Comparison of ENCODE assay signal across 18 cellular contexts in genomic region chr18:3313685-3314084, GRCh38. TPM values are rescaled to one million over a fixed set of nuclear protein-coding genes. Genes with fewer than 3 reads are reported as not detected.
DNase-seq lines count a peak whose midpoint lies in the region; ATAC-seq, FAIRE-seq and TF ChIP-seq lines count a peak whose summit lies in the region.
"Had no signal": no experiment of that assay in that cellular context is flagged by ENCODE, and none has a peak within 500 bp of the region (broad histone marks: within the 10 kb centered on the region; RNA-seq: fewer than 3 reads in every experiment).

No MANE protein-coding gene starts in this region.

- H3K27ac Mint-ChIP-seq in H9 (no peak overlapping the region), T-cell (no peak overlapping the region)
- no peak overlapping the region for H3K27ac Mint-ChIP-seq in CD8-positive, alpha-beta memory T cell
- H3K27ac Mint-ChIP-seq: B cell; CD4-positive, alpha-beta T cell had no signal

- H2BK120ac ChIP-seq in H9 (ENCODE audit: low read depth, low read length, poor library complexity, severe bottlenecking): no peak overlapping the region

- POLR2A ChIA-PET in A549 (lab: Yijun Ruan, JAX) (no interaction called here), HepG2 (lab: Yijun Ruan, JAX) (interaction anchor here (2.3 kb wide), 1 partner anchor 16 kb away, joined by 5 read pairs; no protein-coding TSS in a partner anchor), T-cell (lab: Charles Lee) (no interaction called here)
- POLR2A ChIA-PET in CD8-positive, alpha-beta memory T cell (lab: Charles Lee): no interaction called here

- H4K20me1 ChIP-seq in H9 (ENCODE audit: control insufficient read depth, insufficient read depth, insufficient read length) (no peaks in the 10 kb centered on the region), HepG2 (ENCODE audit: insufficient read depth, low read length) (no peaks in the 10 kb centered on the region)

- H3K9ac ChIP-seq in H9 (ENCODE audit: extremely low read depth, insufficient read length, low read length) (no peak overlapping the region), HepG2 (ENCODE audit: insufficient read depth, low read depth, low read length) (no peak overlapping the region)

- 0 out of 6 replicates have a peak overlapping the region, but pooled peaks of 1 of the 2 experiments have one; percentile 43 for H3K27ac ChIP-seq in A549
- H3K27ac ChIP-seq in H9 (ENCODE audit: insufficient read length, low read depth, low read length): no peak overlapping the region
- H3K27ac ChIP-seq in HepG2 (ENCODE audit: extremely low read length, insufficient read depth, low read length): no peak overlapping the region
- H3K27ac ChIP-seq in CD8-positive, alpha-beta memory T cell (ENCODE audit: low read depth, low read length): no peak overlapping the region

- H3K56ac ChIP-seq in H9 (ENCODE audit: insufficient read length, low read depth, low read length): no peak overlapping the region

- peaks cover 9% of the 10 kb centered on the region; the same call in 1 of the 3 replicates for H3K4me1 ChIP-seq in A549
- H3K4me1 ChIP-seq in H9 (ENCODE audit: insufficient read depth, low read length): peaks cover 4% of the 10 kb centered on the region; the same call in 1 of the 2 replicates
- H3K4me1 ChIP-seq in HepG2 (ENCODE audit: insufficient read depth, low read length): 0 out of 2 replicates have a peak, but pooled peaks cover 8% of the 10 kb centered on the region
- H3K4me1 ChIP-seq in neuron (ENCODE audit: insufficient read depth, low read length): peaks cover 4% of the 10 kb centered on the region
- H3K4me1 ChIP-seq in CD8-positive, alpha-beta memory T cell (ENCODE audit: insufficient read depth, low read length): no peaks in the 10 kb centered on the region

- no peak overlapping the region for H3K18ac ChIP-seq in H9 (ENCODE audit: insufficient read length, low read depth, low read length)

- TF ChIP-seq EP300 in A549 (IDR thresholded peaks at IDR 0.05) (no peak), HepG2 (IDR thresholded peaks at IDR 0.05; ENCODE audit: low read depth in 2 of 2, low read length in 2 of 2) (no peak), HepG2 (CRISPR knock-in tag; IDR thresholded peaks at IDR 0.05; ENCODE audit: borderline replicate concordance) (no peak)

- CTCF ChIA-PET in A549 (lab: Yijun Ruan, JAX): interaction anchor here (1.1 kb wide), 1 partner anchor 9 kb away, joined by 3 read pairs; no protein-coding TSS in a partner anchor
- CTCF ChIA-PET in HepG2 (lab: Yijun Ruan, JAX; ENCODE audit: low intra/inter-chr PET ratio, low total read pairs): no interaction called here
- CTCF ChIA-PET in CD8-positive, alpha-beta memory T cell (lab: Charles Lee): interaction anchor here (1.5 kb wide), 1 partner anchor 141 kb away, joined by 6 read pairs; no protein-coding TSS in a partner anchor
- CTCF ChIA-PET in T-cell (lab: Charles Lee): interaction anchor here in 1 of 2 donors (1.0 to 1.4 kb wide), 2 partner anchors 9 to 15 kb away, joined by 3 to 9 read pairs; no protein-coding TSS in a partner anchor

- H3K9me3 Mint-ChIP-seq in H9 (peaks cover 20 to 21% of the 10 kb centered on the region in 2 experiments), T-cell (peaks cover 0 to 3% (median 0%) of the 10 kb centered on the region in 3 donors)
- H3K9me3 Mint-ChIP-seq in CD8-positive, alpha-beta memory T cell: no peaks in the 10 kb centered on the region
- H3K9me3 Mint-ChIP-seq: CD4-positive, alpha-beta T cell had no signal

- H2BK5ac ChIP-seq in H9 (ENCODE audit: insufficient read length, low read length): no peak overlapping the region

- H3K9me3 ChIP-seq in A549: no peaks in the 10 kb centered on the region
- peaks cover 5% of the 10 kb centered on the region for H3K9me3 ChIP-seq in H9 (ENCODE audit: control insufficient read depth, low read depth, low read length)
- H3K9me3 ChIP-seq in HepG2 (ENCODE audit: low read length): no peaks in the 10 kb centered on the region
- no peaks in the 10 kb centered on the region for H3K9me3 ChIP-seq in neuron (ENCODE audit: low read length)
- H3K9me3 ChIP-seq in CD8-positive, alpha-beta memory T cell (ENCODE audit: low read length): no peaks in the 10 kb centered on the region

- in situ Hi-C loops in HepG2 (cut with HindIII; ENCODE audit: extremely low pct_ligation_motif_present, low pct_unique_long_range_greater_than_20kb): no loop called here

- no peak for TF ChIP-seq CTCF in A549 (IDR thresholded peaks at IDR 0.05)
- TF ChIP-seq CTCF in H9 (conservative IDR thresholded peaks at IDR 0.05): no peak
- TF ChIP-seq CTCF in HepG2 (CRISPR knock-in tag; IDR thresholded peaks at IDR 0.05): no peak

- H3K79me2 ChIP-seq in H9 (ENCODE audit: insufficient read depth, low read length) (no peaks in the 10 kb centered on the region), HepG2 (ENCODE audit: insufficient read depth, low read length) (no peaks in the 10 kb centered on the region)

- H2BK15ac ChIP-seq in H9 (ENCODE audit: low read depth, low read length): no peak overlapping the region

- H3K4me3 Mint-ChIP-seq in H9 (no peak overlapping the region), T-cell (no peak overlapping the region)
- H3K4me3 Mint-ChIP-seq in CD8-positive, alpha-beta memory T cell: no peak overlapping the region
- H3K4me3 Mint-ChIP-seq: B cell; CD4-positive, alpha-beta T cell had no signal

- H3K4me3 ChIP-seq in A549: no peak overlapping the region
- H3K4me3 ChIP-seq in HepG2 (replicated peaks in 1 of 3; ENCODE audit: insufficient read depth in 1 of 3, low read depth in 2 of 3, low read length in 3 of 3): no peak overlapping the region
- H3K4me3 ChIP-seq in neuron (ENCODE audit: low read length): no peak overlapping the region
- no peak overlapping the region for H3K4me3 ChIP-seq in CD8-positive, alpha-beta memory T cell (ENCODE audit: low read length)
- H3K4me3 ChIP-seq: GM12878 had no signal

- H3K27me3 ChIP-seq in H9 (ENCODE audit: insufficient read depth, low read length) (no peaks in the 10 kb centered on the region), HepG2 (ENCODE audit: control insufficient read depth in 1 of 2, insufficient read depth in 2 of 2, low read length in 2 of 2) (no peaks in the 10 kb centered on the region; a peak in 1 of 5 replicates), neuron (ENCODE audit: insufficient read depth, low read length) (no peaks in the 10 kb centered on the region)
- H3K27me3 ChIP-seq in CD8-positive, alpha-beta memory T cell (ENCODE audit: insufficient read depth, low read length, poor library complexity, severe bottlenecking): no peaks in the 10 kb centered on the region

- no peak overlapping the region for H3K4ac ChIP-seq in H9 (ENCODE audit: low read depth, low read length)

- no peak for FAIRE-seq in A549 (lab: Jason Lieb, UNC)
- FAIRE-seq in HepG2 (lab: Jason Lieb, UNC): no peak
- FAIRE-seq: GM12878, GM18507 had no signal

- peaks cover 4 to 9% of the 10 kb centered on the region in 2 experiments; a peak in 3 of 4 replicates for H3K4me1 Mint-ChIP-seq in H9
- H3K4me1 Mint-ChIP-seq in CD8-positive, alpha-beta memory T cell: no peaks in the 10 kb centered on the region
- H3K4me1 Mint-ChIP-seq in T-cell: no peaks in the 10 kb centered on the region
- H3K4me1 Mint-ChIP-seq: B cell had no signal

- H2BK20ac ChIP-seq in H9 (ENCODE audit: low read depth, low read length, poor library complexity, severe bottlenecking): no peak overlapping the region

- no peak overlapping the region for H3T11ph ChIP-seq in H9 (ENCODE audit: low read length)

- H4K5ac ChIP-seq in H9 (ENCODE audit: insufficient read length, low read depth, low read length): no peak overlapping the region

- WGBS in A549 (ENCODE audit: missing lambda C conversion rate): 46% methylated on average over 4 of the region's 4 CpGs
- WGBS in H9 (ENCODE audit: extremely low coverage, insufficient read length, low lambda C conversion rate): no CpG with 5 or more reads among the region's 4 CpGs
- WGBS in HepG2 (ENCODE audit: low lambda C conversion rate): 15% methylated on average over 4 of the region's 4 CpGs

- no peak overlapping the region for H2BK12ac ChIP-seq in H9 (ENCODE audit: insufficient read length, low read depth, low read length)

- H3K14ac ChIP-seq in H9 (ENCODE audit: insufficient read depth, low read length): no peak overlapping the region

- peak overlapping the region; percentile 97 for H2AFZ ChIP-seq in H9 (ENCODE audit: low read length)
- H2AFZ ChIP-seq in HepG2 (ENCODE audit: low read length): no peak overlapping the region
- H2AFZ ChIP-seq in neuron (ENCODE audit: low read depth, low read length): peak overlapping the region; percentile 35

- no TSS peak for BruUV-seq in HepG2 (replicated peaks; lab: Mats Ljungman, UMichigan)

- H4K8ac ChIP-seq in H9 (replicated peaks; ENCODE audit: insufficient read length, low read depth, low read length): no peak overlapping the region

- DNase-seq in A549 (ENCODE audit: low read depth in 1 of 2, low spot score in 1 of 2) (no peak), H9 (no peak), HepG2 (ENCODE audit: low spot score) (peak; percentile 3), NCI-H2029 (lab: John Stamatoyannopoulos, UW) (no peak), T-cell (no peak), NOMO-1 treated with DMSO at 0.1 percent for 48 hours (lab: John Stamatoyannopoulos, UW; ENCODE audit: unreplicated experiment) (no peak)
- no peak for DNase-seq in CD8-positive, alpha-beta memory T cell
- DNase-seq: 8988T; C1 segment of cervical spinal cord; CD4-positive, alpha-beta T cell; DMS79; GOT3; IMR-90 had no signal

- no peak overlapping the region for H3K23ac ChIP-seq in H9 (ENCODE audit: insufficient read length, low read depth, low read length)

- no peaks in the 10 kb centered on the region for H3K79me1 ChIP-seq in H9 (ENCODE audit: insufficient read depth, low read depth, low read length, poor library complexity, severe bottlenecking)

- H3K36me3 Mint-ChIP-seq in H9 (ENCODE audit: insufficient read depth in 1 of 3, low read depth in 3 of 3): peaks cover 4 to 23% (median 13%) of the 10 kb centered on the region in 3 experiments; a peak in 6 of 7 replicates
- peaks cover 0 to 4% (median 0%) of the 10 kb centered on the region in 3 donors for H3K36me3 Mint-ChIP-seq in CD8-positive, alpha-beta memory T cell
- no peaks in the 10 kb centered on the region for H3K36me3 Mint-ChIP-seq in T-cell

- intact Hi-C loops in HepG2 (cut with micrococcal nuclease; ENCODE audit: unreplicated experiment): no loop called here

- H3K36me3 ChIP-seq in HepG2 (replicated peaks in 1 of 2; ENCODE audit: control insufficient read depth in 1 of 2, insufficient read depth in 2 of 2, low read length in 2 of 2) (no peaks in the 10 kb centered on the region), neuron (ENCODE audit: insufficient read depth, low read length) (no peaks in the 10 kb centered on the region)
- no peaks in the 10 kb centered on the region for H3K36me3 ChIP-seq in CD8-positive, alpha-beta memory T cell (ENCODE audit: insufficient read depth, low read length)

- no peaks in the 10 kb centered on the region for H3K23me2 ChIP-seq in H9 (ENCODE audit: insufficient read length, low read depth, low read length, poor library complexity, severe bottlenecking)

- TF ChIP-seq RAD21 in A549 (conservative IDR thresholded peaks at IDR 0.05 in 1 of 2, IDR thresholded peaks at IDR 0.05 in 1 of 2) (no peak), HepG2 (CRISPR knock-in tag; IDR thresholded peaks at IDR 0.05) (no peak)

- H4K91ac ChIP-seq in H9 (ENCODE audit: insufficient read length, low read depth, low read length): no peak overlapping the region

- TF ChIP-seq POLR2A in A549 (IDR thresholded peaks at IDR 0.05; ENCODE audit: low read length): no peak
- no peak for TF ChIP-seq POLR2A in HepG2 (IDR thresholded peaks at IDR 0.05; ENCODE audit: insufficient read depth in 1 of 2, low read depth in 2 of 2, low read length in 2 of 2)

- ATAC-seq in A549 (no peak), HepG2 (no peak), T-cell (replicated peaks in 1 of 4) (no peak)
- ATAC-seq: GM12878, HCT116 had no signal

- H3K4me2 ChIP-seq in A549 (peak overlapping the region; percentile 32), H9 (ENCODE audit: insufficient read depth, insufficient read length, low read length) (no peak overlapping the region), HepG2 (ENCODE audit: low read depth, low read length) (no peak overlapping the region)

- no peak overlapping the region for H2AK5ac ChIP-seq in H9 (ENCODE audit: insufficient read length, low read length)

- no peaks in the 10 kb centered on the region for H3K27me3 Mint-ChIP-seq in H9 (ENCODE audit: low read depth)
- H3K27me3 Mint-ChIP-seq in CD8-positive, alpha-beta memory T cell: peaks cover 0 to 8% of the 10 kb centered on the region in 2 donors
- H3K27me3 Mint-ChIP-seq in T-cell: no peaks in the 10 kb centered on the region
- H3K27me3 Mint-ChIP-seq: B cell; CD4-positive, alpha-beta T cell had no signal

RNA-seq across cellular contexts. Expression of gene MYL12B, which starts 51.8 kb away (rescaled TPM):
- polyA plus RNA-seq in A549 (2011; rRNA removed) (484 and 498 TPM in 2 replicates), A549 (2017; fragmentation: RNase III; extraction: RNeasy Plus Mini Kit Qiagen cat#74134 plus additional on column Dnase treatment) (419 to 437 TPM (median 426 TPM) in 3 replicates), HepG2 (2011; rRNA removed) (238 and 265 TPM in 2 replicates)
- polyA plus RNA-seq in A549 (2012; cell fraction: cytosol; rRNA removed): 333 and 358 TPM in 2 replicates
- 118 and 127 TPM in 2 replicates for polyA plus RNA-seq in A549 (2012; cell fraction: nucleus; rRNA removed)
- 129 and 132 TPM in 2 replicates for polyA minus RNA-seq in A549 (2011; rRNA and poly(A)+ RNA removed)
- total RNA-seq in H9 (2021) (166 and 180 TPM in 2 replicates), HepG2 (2016; rRNA removed; fragmentation: Illumina TruSeq; extraction: Trizol) (340 and 475 TPM in 2 replicates), T-cell (100 to 1,000 TPM; 159 to 241 (median 206) TPM)
- total RNA-seq in HepG2 (2016; cell fraction: cytosol; rRNA removed; fragmentation: Illumina TruSeq; extraction: Trizol; ENCODE audit: low read depth): 118 and 121 TPM in 2 replicates
- 344 and 488 TPM in 2 replicates for total RNA-seq in HepG2 (2016; cell fraction: insoluble cytoplasmic fraction; rRNA removed; fragmentation: Illumina TruSeq; extraction: Trizol)
- 130 and 135 TPM in 2 replicates for total RNA-seq in HepG2 (2016; cell fraction: membrane; rRNA removed; fragmentation: Illumina TruSeq; extraction: Trizol)
- total RNA-seq in HepG2 (2016; cell fraction: nucleus; rRNA removed; fragmentation: Illumina TruSeq; extraction: Trizol): 113 and 117 TPM in 2 replicates
- polyA plus RNA-seq in HepG2 (2011; cell fraction: cytosol; rRNA removed): 202 and 250 TPM in 2 replicates
- 45.6 and 55.4 TPM in 2 replicates for polyA plus RNA-seq in HepG2 (2011; cell fraction: nucleus; rRNA removed)
- polyA plus RNA-seq in HepG2 (2012): 212 and 213 TPM in 2 replicates
- polyA plus RNA-seq in HepG2 (2016; cell fraction: cytosol; fragmentation: Illumina TruSeq; extraction: Trizol; ENCODE audit: low read depth): 96.0 and 108 TPM in 2 replicates
- 470 and 496 TPM in 2 replicates for polyA plus RNA-seq in HepG2 (2016; cell fraction: insoluble cytoplasmic fraction; fragmentation: Illumina TruSeq; extraction: Trizol; ENCODE audit: low read depth)
- 102 and 106 TPM in 2 replicates for polyA plus RNA-seq in HepG2 (2016; cell fraction: membrane; fragmentation: Illumina TruSeq; extraction: Trizol; ENCODE audit: low read depth)
- polyA plus RNA-seq in HepG2 (2016; cell fraction: nucleus; fragmentation: Illumina TruSeq; extraction: Trizol; ENCODE audit: insufficient read depth, low read depth): 168 and 175 TPM in 2 replicates
- polyA minus RNA-seq in HepG2 (2011; rRNA and poly(A)+ RNA removed; ENCODE audit: low replicate concordance): 114 and 173 TPM in 2 replicates
- 94.2 and 95.6 TPM in 2 replicates for polyA minus RNA-seq in HepG2 (2011; cell fraction: cytosol; rRNA and poly(A)+ RNA removed)
- 30.6 and 55.3 TPM in 2 replicates for polyA minus RNA-seq in HepG2 (2011; cell fraction: nucleus; rRNA and poly(A)+ RNA removed)
- 100 to 1,000 TPM; 251 to 252 TPM for total RNA-seq in CD8-positive, alpha-beta memory T cell
- polyA plus RNA-seq in CD8-positive, alpha-beta memory T cell: 1,057 TPM
